Comparison of ENCODE assay signal across 18 cellular contexts in the genomic region with DNA sequence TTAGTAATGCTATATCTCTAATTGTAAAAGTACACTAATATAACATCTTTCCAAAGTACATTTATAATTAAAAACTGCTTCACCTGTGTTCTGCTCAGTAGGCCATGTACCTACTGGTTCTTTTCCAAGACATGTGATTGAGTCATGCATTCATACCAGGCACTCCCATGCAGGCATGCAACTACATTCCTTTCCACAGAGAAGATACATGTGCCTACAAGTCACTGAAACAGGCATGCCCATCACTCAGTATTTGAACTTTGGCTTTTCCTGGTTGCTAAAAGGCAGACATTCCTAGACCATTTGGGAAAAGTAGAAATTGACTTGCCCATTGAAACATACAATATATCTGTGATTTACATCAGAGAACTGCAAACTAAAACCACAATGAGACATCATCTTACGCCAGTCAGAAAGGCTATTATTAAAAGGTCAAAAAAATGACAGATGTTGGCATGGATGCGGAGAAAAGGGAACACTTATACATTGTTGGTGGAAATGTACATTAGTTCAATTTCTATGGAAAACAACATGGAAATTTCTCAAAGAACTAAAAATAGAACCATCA.
"Had no signal": no experiment of that assay in that cellular context is flagged by ENCODE, and none has a peak within 500 bp of the region (broad histone marks: within the 10 kb centered on the region; RNA-seq: fewer than 3 reads in every experiment).

No MANE protein-coding gene starts in this region.

- DNase-seq: activated CD4-positive, alpha-beta T cell treated with anti-CD3 and anti-CD28 coated beads, Interleukin-2, amount 10 ng/mL, durations not matched to agents 24 days and 14 days; activated CD8-positive, alpha-beta T cell treated with anti-CD3 and anti-CD28 coated beads for 36 hours; activated naive CD4-positive, alpha-beta T cell treated with anti-CD3 and anti-CD28 coated beads for 36 hours; activated T-cell treated with anti-CD3 and anti-CD28 coated beads, Interleukin-2, amount 50 U/mL, for 1 hour; anterior cingulate cortex; cerebellar nuclear complex; cortex of kidney; effector CD4-positive, alpha-beta T cell; esophagus squamous epithelium; glutamatergic neuron; hypothalamus; kidney; left lung; occipital lobe; stimulated activated naive CD8-positive, alpha-beta T cell treated with anti-CD3 and anti-CD28 coated beads, Interleukin-15, amount 100 ng/mL, for 72 hours; upper lobe of right lung had no signal

- ATAC-seq: activated CD8-positive, alpha-beta T cell treated with anti-CD3 and anti-CD28 coated beads for 36 hours; activated T-helper 17 cell treated with anti-CD3 and anti-CD28 coated beads, Interleukin-2, amount 50 U/mL, for 72 hours; left lung; stimulated activated naive CD8-positive, alpha-beta T cell treated with anti-CD3 and anti-CD28 coated beads, Interleukin-15, amount 100 ng/mL, for 72 hours; upper lobe of right lung had no signal

- H3K4me3 ChIP-seq: esophagus squamous epithelium, left lung, right atrium auricular region, upper lobe of right lung had no signal
